In the genomic region with DNA sequence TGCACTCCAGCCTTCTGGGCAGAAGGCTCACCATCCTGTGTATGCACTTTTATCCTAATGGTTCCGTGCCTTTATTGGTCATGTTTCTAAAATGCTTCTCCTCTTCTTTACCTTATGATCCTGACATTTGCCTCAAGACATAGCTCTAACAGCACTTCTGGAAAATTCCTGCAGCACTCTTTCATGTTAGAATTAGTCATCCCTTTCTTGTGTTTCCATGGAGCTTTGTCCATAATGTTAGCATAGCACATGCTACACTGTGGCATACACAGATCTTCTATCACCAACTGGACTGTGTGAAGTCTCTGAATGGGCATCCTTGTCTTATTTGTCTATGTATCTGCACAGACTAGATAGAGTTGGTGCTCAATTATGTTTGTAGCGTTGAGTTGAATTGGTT, we compare ENCODE assay signal across 1 cellular context.
TF ChIP-seq lines count a peak whose summit lies in the region.

No MANE protein-coding gene starts in this region.

TF ChIP-seq in H1, 55 proteins besides CTCF, POLR2A, EP300 and RAD21:
- TF ChIP-seq SP4 (IDR thresholded peaks at IDR 0.05; ENCODE audit: low read length) (no peak), SP2 (IDR thresholded peaks at IDR 0.05; ENCODE audit: low read length) (no peak), NANOG (IDR thresholded peaks at IDR 0.05; ENCODE audit: insufficient read depth, low read depth, low read length, poor library complexity, severe bottlenecking) (no peak), YY1 (IDR thresholded peaks at IDR 0.05; ENCODE audit: low read depth, low read length) (no peak), TBP (IDR thresholded peaks at IDR 0.05; ENCODE audit: low read depth, low read length) (no peak), MAX (IDR thresholded peaks at IDR 0.05) (no peak), E2F6 (IDR thresholded peaks at IDR 0.05) (no peak), SIRT6 (IDR thresholded peaks at IDR 0.05; ENCODE audit: low read length) (no peak), SP1 (IDR thresholded peaks at IDR 0.05; ENCODE audit: low read depth, low read length) (no peak), FOSL1 (IDR thresholded peaks at IDR 0.05; ENCODE audit: insufficient read depth, low read depth, low read length) (no peak)
- TF ChIP-seq, protein P1, sequence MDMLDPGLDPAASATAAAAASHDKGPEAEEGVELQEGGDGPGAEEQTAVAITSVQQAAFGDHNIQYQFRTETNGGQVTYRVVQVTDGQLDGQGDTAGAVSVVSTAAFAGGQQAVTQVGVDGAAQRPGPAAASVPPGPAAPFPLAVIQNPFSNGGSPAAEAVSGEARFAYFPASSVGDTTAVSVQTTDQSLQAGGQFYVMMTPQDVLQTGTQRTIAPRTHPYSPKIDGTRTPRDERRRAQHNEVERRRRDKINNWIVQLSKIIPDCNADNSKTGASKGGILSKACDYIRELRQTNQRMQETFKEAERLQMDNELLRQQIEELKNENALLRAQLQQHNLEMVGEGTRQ (IDR thresholded peaks at IDR 0.05; ENCODE audit: low read length): no peak
